Comparison of ENCODE assay signal across 8 cellular contexts in the genomic region with DNA sequence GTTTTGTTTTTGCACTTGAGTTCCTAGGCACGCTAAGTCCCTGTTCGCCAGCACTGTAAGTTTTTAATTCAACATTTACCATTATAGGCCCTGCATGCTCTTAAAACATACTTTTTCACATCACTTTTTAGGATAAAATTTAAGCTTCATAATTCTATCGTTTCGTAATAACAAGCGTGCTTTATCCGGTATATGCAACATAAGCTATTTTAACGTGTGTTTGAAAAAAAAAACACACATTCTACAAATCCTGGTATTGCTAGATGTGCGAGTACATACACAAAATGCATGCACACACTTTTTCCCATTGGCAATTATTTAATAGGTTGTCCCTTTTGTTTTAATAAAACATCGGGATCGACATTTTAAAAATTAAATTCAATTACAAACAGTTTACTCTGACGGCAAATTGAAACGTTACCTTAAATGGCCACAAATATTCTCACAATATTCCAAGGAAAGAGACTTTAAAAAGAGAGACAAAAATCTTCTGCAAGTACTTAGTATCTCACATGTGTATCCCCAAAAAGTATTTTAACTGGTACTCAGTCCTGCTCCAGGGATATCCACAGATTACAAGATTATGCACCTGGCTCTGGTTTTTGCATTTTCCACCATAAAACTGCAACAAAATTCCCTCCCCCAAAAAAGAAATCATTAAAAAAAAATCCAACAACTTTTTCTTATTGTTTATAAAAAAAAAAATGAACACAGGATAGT. TPM values are rescaled to one million over a fixed set of nuclear protein-coding genes. Genes with fewer than 3 reads are reported as not detected.
A peak's percentile ranks its signal among the peaks of the same experiment; 100 is the strongest.
DNase-seq lines count a peak whose midpoint lies in the region; ATAC-seq, FAIRE-seq and TF ChIP-seq lines count a peak whose summit lies in the region.

No MANE protein-coding gene starts in this region.

- H3K27me3 ChIP-seq in A673 (replicated peaks; ENCODE audit: insufficient read depth, low read depth, low read length, poor library complexity) (no peaks in the 10 kb centered on the region), gastroesophageal sphincter (no peaks in the 10 kb centered on the region), rectal smooth muscle tissue (ENCODE audit: control insufficient read depth, insufficient read depth, low read length) (no peaks in the 10 kb centered on the region)

- TF ChIP-seq POLR2A in gastroesophageal sphincter (IDR thresholded peaks at IDR 0.05), result no peak

- TF ChIP-seq EP300 in gastroesophageal sphincter (IDR thresholded peaks at IDR 0.05), result no peak

- H3K27me3 Mint-ChIP-seq in WTC11 (ENCODE audit: low read depth), result no peaks in the 10 kb centered on the region

- intact Hi-C loops in A673 (cut with micrococcal nuclease; ENCODE audit: unreplicated experiment), result loop anchor here (2.0 to 5.0 kb wide), 4 partner anchors 82 to 247 kb away; no protein-coding TSS in a partner anchor

- H3K4me3 Mint-ChIP-seq in WTC11, result peak overlapping the region; percentile 88

- H3K36me3 ChIP-seq in A673 (ENCODE audit: insufficient read depth, low read length, poor library complexity, severe bottlenecking), result peaks cover 4% of the 10 kb centered on the region
- H3K36me3 ChIP-seq in gastroesophageal sphincter, result no peaks in the 10 kb centered on the region
- H3K36me3 ChIP-seq in rectal smooth muscle tissue (ENCODE audit: control insufficient read depth, insufficient read depth, low read length), result no peaks in the 10 kb centered on the region

- WGBS in gastroesophageal sphincter (ENCODE audit: low coverage in 1 of 2), 2 donors, result 0 to 3% methylated on average over 12 of the region's 12 CpGs

- H3K36me3 Mint-ChIP-seq in WTC11, result peaks cover 12% of the 10 kb centered on the region

- peak overlapping the region; percentile 77 for H3K27ac ChIP-seq in A673 (ENCODE audit: low read depth, low read length, poor library complexity, severe bottlenecking)
- peak overlapping the region; percentile 68 to 91 (median 90) for H3K27ac ChIP-seq in gastroesophageal sphincter
- peak overlapping the region; percentile 81 for H3K27ac ChIP-seq in rectal smooth muscle tissue (ENCODE audit: low read depth, low read length)

- DNase-seq in A673 (ENCODE audit: low spot score) (peak; percentile 44), GM19239 (ENCODE audit: insufficient read length, low spot score) (no peak), WTC11 (ENCODE audit: low spot score) (no peak), NCI-H1048 (lab: John Stamatoyannopoulos, UW) (no peak), D341Med (ENCODE audit: low spot score) (no peak)

- peaks cover 31% of the 10 kb centered on the region for H3K4me1 Mint-ChIP-seq in WTC11

- H3K4me3 ChIP-seq in A673 (ENCODE audit: low read depth, low read length, poor library complexity, severe bottlenecking), result peak overlapping the region; percentile 64
- peak overlapping the region; percentile 73 to 75 for H3K4me3 ChIP-seq in gastroesophageal sphincter
- peak overlapping the region; percentile 71 for H3K4me3 ChIP-seq in rectal smooth muscle tissue (ENCODE audit: low read length)

- TF ChIP-seq CTCF in A673 (conservative IDR thresholded peaks at IDR 0.05; ENCODE audit: low read depth, low read length), result no peak
- TF ChIP-seq CTCF in WTC11 (IDR thresholded peaks at IDR 0.05), result no peak
- no peak for TF ChIP-seq CTCF in gastroesophageal sphincter (IDR thresholded peaks at IDR 0.05)

- CTCF ChIA-PET in A673 (lab: Charles Lee) (interaction anchor here (0.7 kb wide), 1 partner anchor 136 kb away, joined by 4 read pairs; no protein-coding TSS in a partner anchor), WTC11 (lab: Charles Lee) (interaction anchor here (0.8 to 1.2 kb wide), 2 partner anchors 193 kb away, joined by 3 to 5 read pairs; no protein-coding TSS in a partner anchor)

- H3K9me3 ChIP-seq in A673 (ENCODE audit: low read depth, low read length, poor library complexity, severe bottlenecking) (no peaks in the 10 kb centered on the region), gastroesophageal sphincter (no peaks in the 10 kb centered on the region)

- POLR2A ChIA-PET in A673 (lab: Charles Lee; ENCODE audit: low non-redundant PET), result no interaction called here
- POLR2A ChIA-PET in WTC11 (lab: Charles Lee), result interaction anchor here (0.6 to 1.0 kb wide), 4 partner anchors 189 to 997 kb away, joined by 3 to 9 read pairs (median 3); no protein-coding TSS in a partner anchor

- H3K4me1 ChIP-seq in A673 (ENCODE audit: insufficient read depth, low read length, poor library complexity, severe bottlenecking) (peaks cover 26% of the 10 kb centered on the region), gastroesophageal sphincter (peaks cover 0 to 35% (median 3%) of the 10 kb centered on the region in 3 donors), rectal smooth muscle tissue (ENCODE audit: control insufficient read depth, insufficient read depth, low read length) (peaks cover 8% of the 10 kb centered on the region)

- BruUV-seq in A673 (replicated peaks; lab: Mats Ljungman, UMichigan), result TSS peak; percentile 27

- no peak overlapping the region for H3K9ac ChIP-seq in rectal smooth muscle tissue (ENCODE audit: low read length)

- no peaks in the 10 kb centered on the region for H3K9me3 Mint-ChIP-seq in WTC11

- peak overlapping the region; percentile 96 for H3K27ac Mint-ChIP-seq in WTC11

- no peak for ATAC-seq in WTC11
- ATAC-seq in gastroesophageal sphincter, result no peak
- no peak for ATAC-seq in GM18867 (IDR thresholded peaks at IDR 0.05; ENCODE audit: unreplicated experiment)

- FAIRE-seq in GM19239 (lab: Jason Lieb, UNC), result peak; percentile 35

TF ChIP-seq in WTC11, 78 proteins besides CTCF, POLR2A, EP300 and RAD21:
- TF ChIP-seq ELF4 (CRISPR knock-in tag; IDR thresholded peaks at IDR 0.05; ENCODE audit: low read depth), result no peak
- TF ChIP-seq HMGA2 (CRISPR knock-in tag; IDR thresholded peaks at IDR 0.05), result no peak
- TF ChIP-seq ATF6 (CRISPR knock-in tag; IDR thresholded peaks at IDR 0.05), result no peak
- no peak for TF ChIP-seq NR2C2 (CRISPR knock-in tag; IDR thresholded peaks at IDR 0.05)
- TF ChIP-seq, protein P1, sequence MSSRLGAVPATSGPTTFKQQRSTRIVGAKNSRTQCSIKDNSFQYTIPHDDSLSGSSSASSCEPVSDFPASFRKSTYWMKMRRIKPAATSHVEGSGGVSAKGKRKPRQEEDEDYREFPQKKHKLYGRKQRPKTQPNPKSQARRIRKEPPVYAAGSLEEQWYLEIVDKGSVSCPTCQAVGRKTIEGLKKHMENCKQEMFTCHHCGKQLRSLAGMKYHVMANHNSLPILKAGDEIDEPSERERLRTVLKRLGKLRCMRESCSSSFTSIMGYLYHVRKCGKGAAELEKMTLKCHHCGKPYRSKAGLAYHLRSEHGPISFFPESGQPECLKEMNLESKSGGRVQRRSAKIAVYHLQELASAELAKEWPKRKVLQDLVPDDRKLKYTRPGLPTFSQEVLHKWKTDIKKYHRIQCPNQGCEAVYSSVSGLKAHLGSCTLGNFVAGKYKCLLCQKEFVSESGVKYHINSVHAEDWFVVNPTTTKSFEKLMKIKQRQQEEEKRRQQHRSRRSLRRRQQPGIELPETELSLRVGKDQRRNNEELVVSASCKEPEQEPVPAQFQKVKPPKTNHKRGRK (CRISPR knock-in tag; IDR thresholded peaks at IDR 0.05; ENCODE audit: borderline replicate concordance), result no peak
- no peak for TF ChIP-seq ZBTB43 (CRISPR knock-in tag; IDR thresholded peaks at IDR 0.05)
- TF ChIP-seq ZNF138 (CRISPR knock-in tag; conservative IDR thresholded peaks at IDR 0.05), result no peak
- TF ChIP-seq SMAD4 (CRISPR knock-in tag; IDR thresholded peaks at IDR 0.05), result no peak
- TF ChIP-seq OVOL2 (CRISPR knock-in tag; IDR thresholded peaks at IDR 0.05; ENCODE audit: borderline replicate concordance), result no peak
- TF ChIP-seq, protein P2, sequence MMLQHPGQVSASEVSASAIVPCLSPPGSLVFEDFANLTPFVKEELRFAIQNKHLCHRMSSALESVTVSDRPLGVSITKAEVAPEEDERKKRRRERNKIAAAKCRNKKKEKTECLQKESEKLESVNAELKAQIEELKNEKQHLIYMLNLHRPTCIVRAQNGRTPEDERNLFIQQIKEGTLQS (CRISPR knock-in tag; conservative IDR thresholded peaks at IDR 0.05), result no peak
- no peak for TF ChIP-seq MYBL2 (CRISPR knock-in tag; IDR thresholded peaks at IDR 0.05)
- TF ChIP-seq MXD4 (CRISPR knock-in tag; IDR thresholded peaks at IDR 0.05; ENCODE audit: borderline replicate concordance), result no peak

RNA-seq across cellular contexts. Expression of gene TCF4, which starts 1.0 kb away (rescaled TPM):
- total RNA-seq in A673 (2021), result 143 and 147 TPM in 2 replicates
- 100 to 104 TPM (median 104 TPM) in 3 replicates for total RNA-seq in WTC11 (2021)
- 10 to 100 TPM; 64.1 to 87.6 (median 76.2) TPM for total RNA-seq in gastroesophageal sphincter
